ENCODE assay signal across 9 cellular contexts in genomic region chr16:3797904-3798811, GRCh38.
DNase-seq lines count a peak whose midpoint lies in the region; ATAC-seq, FAIRE-seq and TF ChIP-seq lines count a peak whose summit lies in the region.
"Had no signal": no experiment of that assay in that cellular context is flagged by ENCODE, and none has a peak within 500 bp of the region (broad histone marks: within the 10 kb centered on the region; RNA-seq: fewer than 3 reads in every experiment).

No MANE protein-coding gene starts in this region.

- H3K4me1 ChIP-seq in CD8-positive, alpha-beta T cell (ENCODE audit: insufficient read depth, low read length): peaks cover 60% of the 10 kb centered on the region

- FAIRE-seq in GM19239 (lab: Jason Lieb, UNC) (peak; percentile 87), RCC 7860 (lab: Jason Lieb, UNC) (no peak)

- CTCF ChIA-PET in CD8-positive, alpha-beta T cell (lab: Charles Lee): no interaction called here
- CTCF ChIA-PET in HEK293T (lab: Yijun Ruan, JAX): no interaction called here

- TF ChIP-seq CTCF in CD8-positive, alpha-beta T cell (IDR thresholded peaks at IDR 0.05): no peak

- H3K36me3 Mint-ChIP-seq in CD8-positive, alpha-beta T cell: peaks cover 23% of the 10 kb centered on the region

- no peak overlapping the region for H3K4me3 ChIP-seq in CD8-positive, alpha-beta T cell (ENCODE audit: low read depth, low read length)

- POLR2A ChIA-PET in CD8-positive, alpha-beta T cell (lab: Charles Lee): no interaction called here
- POLR2A ChIA-PET in HEK293T (lab: Yijun Ruan, JAX): no interaction called here

- H3K27me3 Mint-ChIP-seq in CD8-positive, alpha-beta T cell (ENCODE audit: low read depth): no peaks in the 10 kb centered on the region

- H3K27ac Mint-ChIP-seq in CD8-positive, alpha-beta T cell: no peak overlapping the region

- no peaks in the 10 kb centered on the region for H3K9me3 ChIP-seq in CD8-positive, alpha-beta T cell (ENCODE audit: low read length)

- peaks cover 78% of the 10 kb centered on the region for H3K4me1 Mint-ChIP-seq in CD8-positive, alpha-beta T cell (ENCODE audit: low read depth)

- no peaks in the 10 kb centered on the region for H3K9me3 Mint-ChIP-seq in CD8-positive, alpha-beta T cell

- DNase-seq in CD8-positive, alpha-beta T cell: peak in 1 of 7 experiments; percentile 40
- DNase-seq in GM19239 (ENCODE audit: insufficient read length, low spot score) (no peak), NCI-H226 (peak; percentile 12), iPS-NIHi11 (ENCODE audit: low spot score) (peak; percentile 52), HEK293T (ENCODE audit: extremely low spot score) (no peak), NCI-H748 (lab: John Stamatoyannopoulos, UW; ENCODE audit: unreplicated experiment) (no peak), RCC 7860 (ENCODE audit: low spot score) (no peak), AG20443 (ENCODE audit: low spot score) (no peak)
- DNase-seq: NCI-H524 had no signal

- ATAC-seq in CD8-positive, alpha-beta T cell: no peak

- no peak overlapping the region for H3K27ac ChIP-seq in CD8-positive, alpha-beta T cell (ENCODE audit: low read depth, low read length)

- H3K36me3 ChIP-seq in CD8-positive, alpha-beta T cell (ENCODE audit: insufficient read depth, low read length): peaks cover 5% of the 10 kb centered on the region

- peak overlapping the region; percentile 58 for H3K4me3 Mint-ChIP-seq in CD8-positive, alpha-beta T cell

- intact Hi-C loops in CD8-positive, alpha-beta T cell (cut with DNase I, micrococcal nuclease): loop anchor here (2.0 to 5.0 kb wide), 3 partner anchors 21 to 79 kb away; no protein-coding TSS in a partner anchor

- H3K27me3 ChIP-seq in CD8-positive, alpha-beta T cell (ENCODE audit: insufficient read depth, low read length): no peaks in the 10 kb centered on the region

TF ChIP-seq in HEK293T, 16 proteins besides CTCF, POLR2A, EP300 and RAD21:
- TF ChIP-seq FOXM1 (IDR thresholded peaks at IDR 0.05; ENCODE audit: borderline replicate concordance): no peak
- TF ChIP-seq ARNT (IDR thresholded peaks at IDR 0.05): no peak

Comparison
In these comparisons a context has a peak if more than half of its experiments do, and no peak if none do; other contexts are left out.
1. DNase-seq: peak in NCI-H226 (single experiment) and iPS-NIHi11 (single experiment); none in GM19239 (single experiment), HEK293T (single experiment), NCI-H748 (single experiment), RCC 7860 (single experiment) and AG20443 (single experiment).